ENCODE assay signal across 8 cellular contexts in genomic region chr16:424623-425081, GRCh38. TPM values are rescaled to one million over a fixed set of nuclear protein-coding genes. Genes with fewer than 3 reads are reported as not detected.
DNase-seq lines count a peak whose midpoint lies in the region; ATAC-seq and TF ChIP-seq lines count a peak whose summit lies in the region.

No MANE protein-coding gene starts in this region.

- DNase-seq in activated T-cell treated with anti-CD3 and anti-CD28 coated beads, Interleukin-2, amount 50 U/mL, for 4 hours: no peak
- DNase-seq in activated T-cell treated with anti-CD3 and anti-CD28 coated beads, Interleukin-2, amount 50 U/mL, for 48 hours: no peak
- DNase-seq in WERI-Rb-1: no peak
- peak in 31 of 42 donors; percentile 14 to 70 (median 41) for DNase-seq in head of caudate nucleus
- DNase-seq in posterior vena cava (ENCODE audit: low spot score): peak; percentile 88
- no peak for DNase-seq in MV-4-11 (lab: John Stamatoyannopoulos, UW)
- no peak for DNase-seq in SKM-1 (lab: John Stamatoyannopoulos, UW; ENCODE audit: unreplicated experiment)

- ATAC-seq in activated T-cell treated with anti-CD3 and anti-CD28 coated beads, Interleukin-2, amount 50 U/mL, for 4 hours: peak in 1 of 2 donors; percentile 1
- ATAC-seq in GM21825 (IDR thresholded peaks at IDR 0.05; ENCODE audit: unreplicated experiment): no peak

- H3K27ac ChIP-seq in WERI-Rb-1: peak overlapping the region; percentile 74

- intact Hi-C loops in head of caudate nucleus (cut with DNase I): loop anchor here (5.0 to 10.0 kb wide), 2 partner anchors 48 to 100 kb away; partner anchors contain the start of gene CAPN15
- intact Hi-C loops in posterior vena cava (cut with DNase I): no loop called here

- no peaks in the 10 kb centered on the region for H3K9me3 Mint-ChIP-seq in activated T-cell treated with anti-CD3 and anti-CD28 coated beads, Interleukin-2, amount 50 U/mL, for 4 hours

- H3K36me3 ChIP-seq in WERI-Rb-1: peaks cover 13% of the 10 kb centered on the region

- no peak for TF ChIP-seq CTCF in WERI-Rb-1 (IDR thresholded peaks at IDR 0.05; ENCODE audit: low read depth, low read length)

- peak overlapping the region; percentile 85 for H3K4me3 Mint-ChIP-seq in activated T-cell treated with anti-CD3 and anti-CD28 coated beads, Interleukin-2, amount 50 U/mL, for 4 hours

- peaks cover 29% of the 10 kb centered on the region for H3K4me1 Mint-ChIP-seq in activated T-cell treated with anti-CD3 and anti-CD28 coated beads, Interleukin-2, amount 50 U/mL, for 4 hours (ENCODE audit: low read depth)

- H3K4me3 ChIP-seq in WERI-Rb-1 (ENCODE audit: low read depth, low read length): peak overlapping the region; percentile 45

- no peaks in the 10 kb centered on the region for H3K9me3 ChIP-seq in WERI-Rb-1 (ENCODE audit: severe bottlenecking)

- H3K36me3 Mint-ChIP-seq in activated T-cell treated with anti-CD3 and anti-CD28 coated beads, Interleukin-2, amount 50 U/mL, for 4 hours (ENCODE audit: insufficient read depth): peaks cover 3% of the 10 kb centered on the region

- no peaks in the 10 kb centered on the region for H3K27me3 ChIP-seq in WERI-Rb-1 (ENCODE audit: insufficient read depth, low read depth, severe bottlenecking)

- H3K27me3 Mint-ChIP-seq in activated T-cell treated with anti-CD3 and anti-CD28 coated beads, Interleukin-2, amount 50 U/mL, for 4 hours (ENCODE audit: low read depth): no peaks in the 10 kb centered on the region

RNA-seq across cellular contexts. Expression of gene RAB11FIP3, which starts 0.8 kb away (rescaled TPM):
- total RNA-seq in activated T-cell treated with anti-CD3 and anti-CD28 coated beads, Interleukin-2, amount 50 U/mL, for 4 hours: 10 to 100 TPM; 28.2 to 31.3 (median 28.8) TPM
- total RNA-seq in posterior vena cava: 10 to 100 TPM; 40.1 to 45.2 TPM

RNA-seq across cellular contexts. Expression of gene DECR2, which starts 23.0 kb away (rescaled TPM):
- 10 to 100 TPM; 16.9 to 19.1 (median 17.8) TPM for total RNA-seq in activated T-cell treated with anti-CD3 and anti-CD28 coated beads, Interleukin-2, amount 50 U/mL, for 4 hours
- 10 to 100 TPM; 11.2 to 12.9 TPM for total RNA-seq in posterior vena cava

RNA-seq across cellular contexts. Expression of gene NME4, which starts 27.7 kb away (rescaled TPM):
- 10 to 100 TPM; 46.1 to 78.9 (median 52.7) TPM for total RNA-seq in activated T-cell treated with anti-CD3 and anti-CD28 coated beads, Interleukin-2, amount 50 U/mL, for 4 hours
- total RNA-seq in posterior vena cava: 100 to 1,000 TPM in 1 of 2 donors, 10 to 100 TPM in 1; 70.7 to 108 TPM

RNA-seq across cellular contexts. Expression of gene PGAP6, which starts 42.9 kb away (rescaled TPM):
- total RNA-seq in activated T-cell treated with anti-CD3 and anti-CD28 coated beads, Interleukin-2, amount 50 U/mL, for 4 hours: 10 to 100 TPM; 33.4 to 39.1 (median 34.0) TPM
- total RNA-seq in posterior vena cava: 10 to 100 TPM; 24.7 to 28.9 TPM

RNA-seq across cellular contexts. Expression of gene MRPL28, which starts 54.3 kb away (rescaled TPM):
- total RNA-seq in activated T-cell treated with anti-CD3 and anti-CD28 coated beads, Interleukin-2, amount 50 U/mL, for 4 hours: 100 to 1,000 TPM; 124 to 136 (median 128) TPM
- total RNA-seq in posterior vena cava: 10 to 100 TPM; 35.7 to 36.0 TPM

Comparison
In these comparisons a context has a peak if more than half of its experiments do, and no peak if none do; other contexts are left out.
1. DNase-seq: peak in head of caudate nucleus (31 of 42) and posterior vena cava (single experiment); none in activated T-cell treated with anti-CD3 and anti-CD28 coated beads, Interleukin-2, amount 50 U/mL, for 4 hours (single experiment), activated T-cell treated with anti-CD3 and anti-CD28 coated beads, Interleukin-2, amount 50 U/mL, for 48 hours (0 of 2), WERI-Rb-1 (single experiment), MV-4-11 (single experiment) and SKM-1 (single experiment).